In the genomic region with DNA sequence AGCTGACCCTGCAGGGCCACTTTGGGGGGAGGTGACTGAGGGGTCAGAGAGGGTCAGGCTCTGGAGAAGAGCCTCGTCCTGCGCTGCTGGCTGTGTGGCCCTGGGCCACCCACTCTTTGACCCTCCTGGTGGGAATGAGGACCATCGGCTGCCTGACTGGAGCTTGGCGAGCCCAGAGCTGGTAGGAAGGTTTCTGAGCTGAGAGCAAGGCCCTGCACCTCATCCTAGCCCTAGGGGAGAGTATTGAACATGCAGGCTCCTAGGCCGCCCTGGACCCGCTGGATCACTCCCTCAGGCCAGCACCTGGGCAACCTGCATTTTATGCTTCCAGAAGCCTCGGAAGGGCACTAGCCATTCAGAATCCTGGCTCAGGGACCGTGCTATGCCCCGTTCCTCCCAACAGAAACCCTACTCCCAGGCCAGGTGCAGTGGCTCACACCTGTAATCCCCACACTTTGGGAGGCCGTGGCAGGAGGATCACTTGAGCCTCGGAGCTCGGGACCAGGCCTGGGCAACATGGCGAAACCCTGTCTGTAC, we compare ENCODE assay signal across 18 cellular contexts. TPM values are rescaled to one million over a fixed set of nuclear protein-coding genes. Genes with fewer than 3 reads are reported as not detected.
DNase-seq lines count a peak whose midpoint lies in the region.
"Had no signal": no experiment of that assay in that cellular context is flagged by ENCODE, and none has a peak within 500 bp of the region (broad histone marks: within the 10 kb centered on the region; RNA-seq: fewer than 3 reads in every experiment).

No MANE protein-coding gene starts in this region.

- H3K14ac ChIP-seq in neuronal stem cell (ENCODE audit: low read length) = no peak overlapping the region

- peak overlapping the region; percentile 67 for H3K18ac ChIP-seq in neuronal stem cell (ENCODE audit: low read length)

- no peak overlapping the region for H2BK120ac ChIP-seq in neuronal stem cell (ENCODE audit: low read depth, low read length)

- H2AK5ac ChIP-seq in neuronal stem cell (ENCODE audit: low read depth, low read length) = peak overlapping the region; percentile 3

- peaks cover 5% of the 10 kb centered on the region for H3K4me1 Mint-ChIP-seq in activated naive CD4-positive, alpha-beta T cell treated with anti-CD3 and anti-CD28 coated beads, Interleukin-2, amount 10 ng/mL, durations not matched to agents 7 days and 5 days

- CTCF ChIA-PET in activated naive CD4-positive, alpha-beta T cell treated with anti-CD3 and anti-CD28 coated beads, Interleukin-2, amount 10 ng/mL, durations not matched to agents 7 days and 5 days (lab: Charles Lee) = interaction anchor here (1.0 kb wide), 2 partner anchors 11 to 18 kb away, joined by 3 read pairs; no protein-coding TSS in a partner anchor

- H4K8ac ChIP-seq in neuronal stem cell (ENCODE audit: low read depth, low read length) = no peak overlapping the region

- WGBS in neuronal stem cell (ENCODE audit: extremely low coverage in 2 of 2, insufficient read length in 2 of 2, insufficient replicate concordance in 1 of 2), 2 donors = no CpG with 5 or more reads among the region's 13 CpGs

- no peak overlapping the region for H2BK12ac ChIP-seq in neuronal stem cell (ENCODE audit: low read length)

- no peak overlapping the region for H3K4me3 ChIP-seq in neuronal stem cell (ENCODE audit: low read length in 2 of 2)
- H3K4me3 ChIP-seq: GM12878, SK-N-MC had no signal

- peaks cover 5% of the 10 kb centered on the region for H3K79me1 ChIP-seq in neuronal stem cell (ENCODE audit: low read depth, low read length)

- no peaks in the 10 kb centered on the region for H3K27me3 Mint-ChIP-seq in activated naive CD4-positive, alpha-beta T cell treated with anti-CD3 and anti-CD28 coated beads, Interleukin-2, amount 10 ng/mL, durations not matched to agents 7 days and 5 days
- H3K27me3 Mint-ChIP-seq: CD4-positive, alpha-beta memory T cell had no signal

- DNase-seq in activated naive CD4-positive, alpha-beta T cell treated with anti-CD3 and anti-CD28 coated beads, Interleukin-2, amount 10 ng/mL, durations not matched to agents 7 days and 5 days = no peak
- DNase-seq in activated naive CD4-positive, alpha-beta T cell (lab: John Stamatoyannopoulos, UW) = no peak
- DNase-seq in RKO (ENCODE audit: low spot score) (peak; percentile 0), neuronal stem cell (ENCODE audit: low spot score) (no peak), iPS-NIHi7 (ENCODE audit: extremely low spot score) (no peak), CD1c-positive myeloid dendritic cell (ENCODE audit: extremely low spot score) (no peak), hypothalamus (lab: John Stamatoyannopoulos, UW) (no peak)
- DNase-seq: COR-L47, DMS53, KBM-7, NCI-H2029, NCI-H446 treated with DMSO at 0.1 percent for 48 hours, NCI-H526, SIG-M5 had no signal

- H3K9me3 ChIP-seq in neuronal stem cell (replicated peaks in 1 of 2; ENCODE audit: control insufficient read depth in 2 of 2, insufficient read depth in 1 of 2, low read depth in 1 of 2, low read length in 2 of 2) = peaks cover 0 to 21% of the 10 kb centered on the region in 2 donors

- no peak overlapping the region for H3K4me3 Mint-ChIP-seq in activated naive CD4-positive, alpha-beta T cell treated with anti-CD3 and anti-CD28 coated beads, Interleukin-2, amount 10 ng/mL, durations not matched to agents 7 days and 5 days
- H3K4me3 Mint-ChIP-seq: CD4-positive, alpha-beta memory T cell had no signal

- H3K27ac Mint-ChIP-seq in activated naive CD4-positive, alpha-beta T cell treated with anti-CD3 and anti-CD28 coated beads, Interleukin-2, amount 10 ng/mL, durations not matched to agents 7 days and 5 days = peak overlapping the region; percentile 28

- no peak overlapping the region for H2AFZ ChIP-seq in neuronal stem cell (ENCODE audit: low read length)

- peak overlapping the region; percentile 77 for H2BK5ac ChIP-seq in neuronal stem cell (ENCODE audit: low read length)

- no peak overlapping the region for H3K23ac ChIP-seq in neuronal stem cell (ENCODE audit: low read depth, low read length, poor library complexity)

- no peak overlapping the region for H3K9ac ChIP-seq in neuronal stem cell (ENCODE audit: low read depth, low read length, poor library complexity)

- H3K27me3 ChIP-seq in neuronal stem cell (ENCODE audit: control insufficient read depth in 3 of 3, insufficient read depth in 3 of 3, low read depth in 1 of 3, low read length in 3 of 3) = no peaks in the 10 kb centered on the region

- no peak overlapping the region for H2BK15ac ChIP-seq in neuronal stem cell (ENCODE audit: low read length)

- no peak overlapping the region for H3K4me2 ChIP-seq in neuronal stem cell (ENCODE audit: insufficient read depth, low read length, poor library complexity, severe bottlenecking)

- no peak overlapping the region for H3K27ac ChIP-seq in neuronal stem cell (replicated peaks; ENCODE audit: low read length)
- H3K27ac ChIP-seq: 22Rv1, SK-N-MC had no signal

- H3K36me3 ChIP-seq in neuronal stem cell (replicated peaks in 1 of 2; ENCODE audit: control insufficient read depth in 2 of 2, insufficient read depth in 2 of 2, low read length in 2 of 2) = peaks cover 7 to 36% of the 10 kb centered on the region in 2 donors

- H4K91ac ChIP-seq in neuronal stem cell (ENCODE audit: low read depth, low read length, poor library complexity) = no peak overlapping the region

- peaks cover 24% of the 10 kb centered on the region for H3K9me3 Mint-ChIP-seq in activated naive CD4-positive, alpha-beta T cell treated with anti-CD3 and anti-CD28 coated beads, Interleukin-2, amount 10 ng/mL, durations not matched to agents 7 days and 5 days

- no peak overlapping the region for H3K4ac ChIP-seq in neuronal stem cell (ENCODE audit: low read length)

- H3K36me3 Mint-ChIP-seq in activated naive CD4-positive, alpha-beta T cell treated with anti-CD3 and anti-CD28 coated beads, Interleukin-2, amount 10 ng/mL, durations not matched to agents 7 days and 5 days = peaks cover 40% of the 10 kb centered on the region

- no peaks in the 10 kb centered on the region for H3K4me1 ChIP-seq in neuronal stem cell (ENCODE audit: control insufficient read depth in 2 of 2, insufficient read depth in 1 of 2, low read depth in 1 of 2, low read length in 2 of 2)

RNA-seq across cellular contexts. Expression of a gene that starts 14.5 kb away (rescaled TPM):
- polyA plus RNA-seq in neuronal stem cell (2013, experiment 1 of 2) = 10.2 TPM
- 10.8 TPM for polyA plus RNA-seq in neuronal stem cell (2013, experiment 2 of 2)

RNA-seq across cellular contexts. Expression of a gene that starts 45.8 kb away (rescaled TPM):
- 8.8 TPM for polyA plus RNA-seq in neuronal stem cell (2013, experiment 1 of 2)
- polyA plus RNA-seq in neuronal stem cell (2013, experiment 2 of 2) = 8.8 TPM
